Comparison of ENCODE assay signal across 22 cellular contexts in the genomic region with DNA sequence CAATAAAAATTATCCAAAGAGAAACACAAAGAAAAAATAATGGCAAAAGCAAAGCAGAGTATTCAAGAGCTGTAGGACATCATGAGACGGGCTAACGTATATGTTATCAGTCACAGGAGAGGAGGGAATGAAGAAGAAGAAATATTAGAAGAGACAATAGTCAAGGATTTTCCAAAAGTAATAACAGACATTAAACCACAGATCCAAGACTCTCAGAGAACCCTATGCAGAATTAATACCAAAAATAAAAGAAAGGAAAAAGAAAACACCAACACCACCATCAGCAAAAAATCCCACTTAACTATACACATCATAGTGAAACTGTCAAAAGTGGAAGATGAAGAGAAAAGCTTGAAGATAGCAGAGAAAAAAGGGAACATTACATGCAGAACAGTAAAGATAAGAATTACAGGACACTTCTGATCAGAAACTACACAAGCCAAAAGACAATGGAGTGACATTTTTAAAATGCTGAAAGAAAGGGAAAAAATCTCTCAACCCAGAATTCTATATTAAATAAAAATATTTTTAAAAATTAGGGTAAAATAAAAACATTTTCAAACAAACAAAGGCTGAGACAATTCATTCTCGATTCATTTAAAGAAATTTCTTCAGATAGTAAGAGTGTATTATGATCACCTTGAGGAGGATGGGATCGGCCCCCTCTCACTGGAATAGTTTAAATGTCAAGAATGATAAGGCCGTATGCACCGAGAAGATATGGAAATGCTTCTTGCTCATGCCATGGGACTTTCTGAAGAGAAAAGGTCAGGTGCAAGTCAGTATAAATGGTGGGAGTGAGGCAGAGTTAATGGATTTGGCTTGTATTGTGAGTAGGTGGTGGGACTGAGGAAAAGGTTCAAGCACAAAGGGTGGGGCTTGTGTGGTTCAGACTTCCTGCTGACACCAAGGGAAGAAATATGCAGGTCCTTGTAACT. TPM values are rescaled to one million over a fixed set of nuclear protein-coding genes. Genes with fewer than 3 reads are reported as not detected.
A peak's percentile ranks its signal among the peaks of the same experiment; 100 is the strongest.
DNase-seq lines count a peak whose midpoint lies in the region; ATAC-seq and TF ChIP-seq lines count a peak whose summit lies in the region.
"Had no signal": no experiment of that assay in that cellular context is flagged by ENCODE, and none has a peak within 500 bp of the region (broad histone marks: within the 10 kb centered on the region; RNA-seq: fewer than 3 reads in every experiment).

No MANE protein-coding gene starts in this region.

- no peak for DNase-seq in activated naive CD8-positive, alpha-beta T cell treated with anti-CD3 and anti-CD28 coated beads for 36 hours
- DNase-seq in HL-60 (ENCODE audit: low read depth in 1 of 2, low spot score in 1 of 2): no peak
- no peak for DNase-seq in stimulated activated effector memory CD8-positive, alpha-beta T cell treated with anti-CD3 and anti-CD28 coated beads, Interleukin-12 subunit alpha, Interleukin-12 subunit beta, amount 100 ng/mL, for 72 hours (ENCODE audit: low spot score in 2 of 2)
- DNase-seq in NCI-H146 (lab: John Stamatoyannopoulos, UW): no peak
- no peak for DNase-seq in NCI-H1436 (lab: John Stamatoyannopoulos, UW)
- DNase-seq: CD4-positive, alpha-beta T cell; COR-L47; DMS79; KBM-7; MM.1S; NCI-H1105 treated with DMSO at 0.1 percent for 48 hours; NCI-H1694 treated with DMSO at 0.1 percent for 48 hours; NCI-H2081 treated with DMSO at 0.1 percent for 48 hours; NCI-H2171 treated with DMSO at 0.1 percent for 48 hours; NCI-H524 treated with DMSO at 0.1 percent for 48 hours; PC-9; RPMI8226; SHP77 treated with DMSO at 0.1 percent for 48 hours had no signal

- H3K4me3 Mint-ChIP-seq in activated naive CD8-positive, alpha-beta T cell: no peak overlapping the region
- no peak overlapping the region for H3K4me3 Mint-ChIP-seq in activated naive CD8-positive, alpha-beta T cell treated with anti-CD3 and anti-CD28 coated beads for 36 hours
- peak overlapping the region; percentile 12 for H3K4me3 Mint-ChIP-seq in activated T-helper 17 cell treated with anti-CD3 and anti-CD28 coated beads, Interleukin-2, amount 50 U/mL, for 72 hours
- H3K4me3 Mint-ChIP-seq in stimulated activated effector memory CD8-positive, alpha-beta T cell treated with anti-CD3 and anti-CD28 coated beads, Interleukin-12 subunit alpha, Interleukin-12 subunit beta, amount 100 ng/mL, for 72 hours: no peak overlapping the region
- H3K4me3 Mint-ChIP-seq: CD4-positive, alpha-beta T cell had no signal

- H3K4me1 Mint-ChIP-seq in activated naive CD8-positive, alpha-beta T cell (ENCODE audit: low read depth): peaks cover 36% of the 10 kb centered on the region
- H3K4me1 Mint-ChIP-seq in activated naive CD8-positive, alpha-beta T cell treated with anti-CD3 and anti-CD28 coated beads for 36 hours: peaks cover 34% of the 10 kb centered on the region
- H3K4me1 Mint-ChIP-seq in activated T-helper 17 cell treated with anti-CD3 and anti-CD28 coated beads, Interleukin-2, amount 50 U/mL, for 72 hours: peaks cover 37% of the 10 kb centered on the region
- H3K4me1 Mint-ChIP-seq in stimulated activated effector memory CD8-positive, alpha-beta T cell treated with anti-CD3 and anti-CD28 coated beads, Interleukin-12 subunit alpha, Interleukin-12 subunit beta, amount 100 ng/mL, for 72 hours: peaks cover 30% of the 10 kb centered on the region

- H3K27ac ChIP-seq in HL-60 (replicated peaks): peak overlapping the region; percentile 76
- H3K27ac ChIP-seq: PC-9, SK-N-MC had no signal

- TF ChIP-seq CTCF in HL-60 (IDR thresholded peaks at IDR 0.05; ENCODE audit: insufficient read depth, low read length): no peak

- H3K27me3 Mint-ChIP-seq in activated naive CD8-positive, alpha-beta T cell: no peaks in the 10 kb centered on the region
- no peaks in the 10 kb centered on the region for H3K27me3 Mint-ChIP-seq in activated naive CD8-positive, alpha-beta T cell treated with anti-CD3 and anti-CD28 coated beads for 36 hours
- no peaks in the 10 kb centered on the region for H3K27me3 Mint-ChIP-seq in activated T-helper 17 cell treated with anti-CD3 and anti-CD28 coated beads, Interleukin-2, amount 50 U/mL, for 72 hours
- H3K27me3 Mint-ChIP-seq: CD4-positive, alpha-beta T cell had no signal

- no peaks in the 10 kb centered on the region for H3K9me3 Mint-ChIP-seq in activated naive CD8-positive, alpha-beta T cell (ENCODE audit: low read depth)
- H3K9me3 Mint-ChIP-seq in activated naive CD8-positive, alpha-beta T cell treated with anti-CD3 and anti-CD28 coated beads for 36 hours: peaks cover 5% of the 10 kb centered on the region
- peaks cover 4% of the 10 kb centered on the region for H3K9me3 Mint-ChIP-seq in activated T-helper 17 cell treated with anti-CD3 and anti-CD28 coated beads, Interleukin-2, amount 50 U/mL, for 72 hours
- H3K9me3 Mint-ChIP-seq in stimulated activated effector memory CD8-positive, alpha-beta T cell treated with anti-CD3 and anti-CD28 coated beads, Interleukin-12 subunit alpha, Interleukin-12 subunit beta, amount 100 ng/mL, for 72 hours: no peaks in the 10 kb centered on the region
- H3K9me3 Mint-ChIP-seq: CD4-positive, alpha-beta T cell had no signal

- peak overlapping the region; percentile 61 for H3K27ac Mint-ChIP-seq in activated naive CD8-positive, alpha-beta T cell
- H3K27ac Mint-ChIP-seq in activated naive CD8-positive, alpha-beta T cell treated with anti-CD3 and anti-CD28 coated beads for 36 hours: no peak overlapping the region
- peak overlapping the region; percentile 90 for H3K27ac Mint-ChIP-seq in activated T-helper 17 cell treated with anti-CD3 and anti-CD28 coated beads, Interleukin-2, amount 50 U/mL, for 72 hours
- H3K27ac Mint-ChIP-seq in stimulated activated effector memory CD8-positive, alpha-beta T cell treated with anti-CD3 and anti-CD28 coated beads, Interleukin-12 subunit alpha, Interleukin-12 subunit beta, amount 100 ng/mL, for 72 hours: peak overlapping the region; percentile 58
- H3K27ac Mint-ChIP-seq: CD4-positive, alpha-beta T cell had no signal

- H3K36me3 Mint-ChIP-seq in activated naive CD8-positive, alpha-beta T cell: peaks cover 18% of the 10 kb centered on the region
- H3K36me3 Mint-ChIP-seq in activated naive CD8-positive, alpha-beta T cell treated with anti-CD3 and anti-CD28 coated beads for 36 hours: peaks cover 45% of the 10 kb centered on the region
- peaks cover 59% of the 10 kb centered on the region for H3K36me3 Mint-ChIP-seq in activated T-helper 17 cell treated with anti-CD3 and anti-CD28 coated beads, Interleukin-2, amount 50 U/mL, for 72 hours (ENCODE audit: low read depth)
- peaks cover 6% of the 10 kb centered on the region for H3K36me3 Mint-ChIP-seq in stimulated activated effector memory CD8-positive, alpha-beta T cell treated with anti-CD3 and anti-CD28 coated beads, Interleukin-12 subunit alpha, Interleukin-12 subunit beta, amount 100 ng/mL, for 72 hours

- H3K27me3 ChIP-seq in HL-60 (ENCODE audit: insufficient read depth, poor library complexity, severe bottlenecking): no peaks in the 10 kb centered on the region

- no peak overlapping the region for H3K4me3 ChIP-seq in HL-60 (replicated peaks; ENCODE audit: insufficient read depth, low read length)
- H3K4me3 ChIP-seq: PC-9, SK-N-MC had no signal

- no peak for ATAC-seq in activated T-helper 17 cell treated with anti-CD3 and anti-CD28 coated beads, Interleukin-2, amount 50 U/mL, for 72 hours (replicated peaks)
- ATAC-seq in stimulated activated effector memory CD8-positive, alpha-beta T cell treated with anti-CD3 and anti-CD28 coated beads, Interleukin-12 subunit alpha, Interleukin-12 subunit beta, amount 100 ng/mL, for 72 hours: no peak
- ATAC-seq in activated CD4-positive, CD25-positive, alpha-beta regulatory T cell treated with anti-CD3 and anti-CD28 coated beads, Interleukin-2, amount 50 U/mL, for 24 hours: no peak

RNA-seq across cellular contexts. Expression of gene TM2D3, which starts 28.5 kb away (rescaled TPM):
- total RNA-seq in activated naive CD8-positive, alpha-beta T cell treated with anti-CD3 and anti-CD28 coated beads for 36 hours: 10 to 100 TPM; 37.2 to 41.7 TPM
- 10 to 100 TPM; 42.6 to 45.6 TPM for total RNA-seq in activated T-helper 17 cell treated with anti-CD3 and anti-CD28 coated beads, Interleukin-2, amount 50 U/mL, for 72 hours
